Comparison of ENCODE assay signal across 9 cellular contexts in genomic region chr2:23330214-23330613, GRCh38.
DNase-seq lines count a peak whose midpoint lies in the region; ATAC-seq and TF ChIP-seq lines count a peak whose summit lies in the region.
"Had no signal": no experiment of that assay in that cellular context is flagged by ENCODE, and none has a peak within 500 bp of the region (broad histone marks: within the 10 kb centered on the region; RNA-seq: fewer than 3 reads in every experiment).

No MANE protein-coding gene starts in this region.

- TF ChIP-seq CTCF in AG04449 (IDR thresholded peaks at IDR 0.05; ENCODE audit: insufficient read depth, low read length, missing control alignments) (peak; percentile 20), GM12875 (IDR thresholded peaks at IDR 0.05; ENCODE audit: borderline replicate concordance, insufficient read depth, low read depth, low read length) (peak; percentile 68), OCI-LY3 (IDR thresholded peaks at IDR 0.05; ENCODE audit: low read depth, low read length) (peak; percentile 27)

- no peak for DNase-seq in AG04449 (ENCODE audit: low read depth, low spot score)
- peak; percentile 3 for DNase-seq in foreskin melanocyte
- no peak for DNase-seq in NCI-H128 (lab: John Stamatoyannopoulos, UW; ENCODE audit: unreplicated experiment)
- DNase-seq in superior temporal gyrus (ENCODE audit: extremely low spot score) = no peak
- DNase-seq: activated naive CD8-positive, alpha-beta T cell treated with anti-CD3 and anti-CD28 coated beads, Interleukin-2, amount 10 ng/mL, durations not matched to agents 7 days and 5 days had no signal

- no peaks in the 10 kb centered on the region for H3K4me1 ChIP-seq in OCI-LY3 (ENCODE audit: low read length)

- H2AFZ ChIP-seq in OCI-LY3 (ENCODE audit: low read depth, low read length) = no peak overlapping the region

- peaks cover 35% of the 10 kb centered on the region for H3K27me3 ChIP-seq in OCI-LY3 (ENCODE audit: low read depth, low read length)

- CTCF ChIA-PET in AG04449 (lab: Yijun Ruan, JAX) = interaction anchor here (1.4 to 1.5 kb wide), 3 partner anchors 14 to 431 kb away, joined by 3 to 5 read pairs (median 4); no protein-coding TSS in a partner anchor

- ATAC-seq in GM18870 (IDR thresholded peaks at IDR 0.05; ENCODE audit: unreplicated experiment) (no peak), GM21367 (IDR thresholded peaks at IDR 0.05; ENCODE audit: unreplicated experiment) (no peak)

- H3K27ac ChIP-seq in OCI-LY3 (ENCODE audit: low read length) = no peak overlapping the region

- no peaks in the 10 kb centered on the region for H3K79me2 ChIP-seq in OCI-LY3 (ENCODE audit: low read length)

- H3K9me3 ChIP-seq in OCI-LY3 (ENCODE audit: insufficient read depth, low read length) = no peaks in the 10 kb centered on the region

- POLR2A ChIA-PET in AG04449 (lab: Yijun Ruan, JAX) = no interaction called here

- no peaks in the 10 kb centered on the region for H3K36me3 ChIP-seq in OCI-LY3 (replicated peaks; ENCODE audit: low read depth, low read length)

- no peaks in the 10 kb centered on the region for H4K20me1 ChIP-seq in OCI-LY3 (ENCODE audit: insufficient read depth, low read length)

- no peak overlapping the region for H3K9ac ChIP-seq in OCI-LY3 (ENCODE audit: low read length)

- H3K4me3 ChIP-seq in AG04449 (ENCODE audit: low read depth, low read length) = no peak overlapping the region
- H3K4me3 ChIP-seq in GM12875 (ENCODE audit: low read depth, low read length) = no peak overlapping the region
- H3K4me3 ChIP-seq in OCI-LY3 (ENCODE audit: low read length) = no peak overlapping the region

- H3K4me2 ChIP-seq in OCI-LY3 (ENCODE audit: low read length) = no peak overlapping the region
